ENCODE assay signal across 1 cellular context in genomic region chr5:82952326-82952725, GRCh38.
TF ChIP-seq lines count a peak whose summit lies in the region.

No MANE protein-coding gene starts in this region.

TF ChIP-seq in IMR-90, 13 proteins besides CTCF, POLR2A, EP300 and RAD21 (continued from another document):
- TF ChIP-seq USF2 (IDR thresholded peaks at IDR 0.05; ENCODE audit: low read depth, low read length) = no peak
- TF ChIP-seq RFX5 (IDR thresholded peaks at IDR 0.05; ENCODE audit: low read depth, low read length) = no peak
- no peak for TF ChIP-seq FOS (IDR thresholded peaks at IDR 0.05; ENCODE audit: low read depth, low read length)
- TF ChIP-seq MAZ (IDR thresholded peaks at IDR 0.05; ENCODE audit: borderline replicate concordance, low read depth, low read length) = no peak
- no peak for TF ChIP-seq SMC3 (IDR thresholded peaks at IDR 0.05; ENCODE audit: low read depth, low read length)
- TF ChIP-seq NFE2L2 (IDR thresholded peaks at IDR 0.05; ENCODE audit: low read depth, low read length) = no peak
- no peak for TF ChIP-seq ELK1 (IDR thresholded peaks at IDR 0.05; ENCODE audit: borderline replicate concordance, low read depth, low read length)
